ENCODE assay signal across 9 cellular contexts in the genomic region with DNA sequence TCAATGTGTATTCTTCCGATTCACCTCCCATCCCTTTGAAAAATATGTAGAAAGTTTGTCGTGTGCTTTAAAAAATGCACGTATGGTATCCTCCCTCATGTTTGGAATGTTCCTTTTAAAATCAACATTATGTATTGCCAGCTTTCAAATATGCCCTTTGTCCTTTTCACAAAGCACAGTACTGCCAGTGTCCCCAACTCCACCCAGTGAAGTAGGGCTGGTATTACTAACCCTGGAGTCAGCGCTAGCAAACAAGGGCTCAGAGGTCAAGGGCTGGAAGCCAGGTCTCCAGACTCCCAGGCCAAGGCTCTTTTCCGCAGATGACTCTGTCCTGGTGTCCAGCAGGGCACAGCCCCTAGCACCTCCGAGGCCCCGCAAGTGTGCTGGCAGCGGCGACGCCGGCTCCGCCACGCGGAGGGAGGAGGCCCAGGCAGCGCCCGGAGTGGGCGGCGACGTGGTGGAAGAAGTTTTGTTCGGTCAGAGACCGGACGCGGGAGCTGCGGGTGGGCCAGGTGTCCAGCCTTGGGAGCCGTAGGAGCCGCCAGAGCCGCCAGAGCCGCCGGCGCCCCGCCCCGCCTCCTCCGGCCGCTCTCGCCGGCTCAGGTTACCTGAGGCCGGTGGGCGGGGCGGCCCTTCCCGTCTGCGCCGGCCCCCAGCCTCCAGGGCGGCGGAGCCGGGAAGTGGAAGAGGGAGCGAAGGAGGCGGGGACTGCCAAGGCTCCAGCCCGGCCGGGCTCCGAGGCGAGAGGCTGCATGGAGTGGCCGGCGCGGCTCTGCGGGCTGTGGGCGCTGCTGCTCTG. TPM values are rescaled to one million over a fixed set of nuclear protein-coding genes. Genes with fewer than 3 reads are reported as not detected.
A peak's percentile ranks its signal among the peaks of the same experiment; 100 is the strongest.
DNase-seq lines count a peak whose midpoint lies in the region; ATAC-seq, FAIRE-seq and TF ChIP-seq lines count a peak whose summit lies in the region.
"Had no signal": no experiment of that assay in that cellular context is flagged by ENCODE, and none has a peak within 500 bp of the region (broad histone marks: within the 10 kb centered on the region; RNA-seq: fewer than 3 reads in every experiment).

A gene (plus strand): TSS at position 720 of the 799 bp plus-strand sequence. CDS start 33 bp downstream, at position 753.

- peak within 1 kb of the TSS; percentile 53 to 89 for H3K27ac ChIP-seq in aorta (ENCODE audit: low read depth in 1 of 2, low read length in 2 of 2)

- H3K27ac Mint-ChIP-seq in natural killer cell treated with Interleukin-12 subunit alpha and Interleukin-12 subunit beta and Interleukin-15 and Interleukin-18, amount 100 ng/mL, for 72 hours: no peak within 1 kb of the TSS

- FAIRE-seq in GM12892 (lab: Jason Lieb, UNC): no peak
- FAIRE-seq: GM18507 had no signal

- H3K36me3 Mint-ChIP-seq in natural killer cell treated with Interleukin-12 subunit alpha and Interleukin-12 subunit beta and Interleukin-15 and Interleukin-18, amount 100 ng/mL, for 72 hours: no peaks in the 10 kb centered on the region

- no peaks in the 10 kb centered on the region for H3K9me3 ChIP-seq in aorta (ENCODE audit: control insufficient read depth, low read length)

- 2 to 37% methylated on average over 45 to 56 of the region's 56 CpGs for WGBS in aorta, 2 donors

- H3K9me3 Mint-ChIP-seq in natural killer cell treated with Interleukin-12 subunit alpha and Interleukin-12 subunit beta and Interleukin-15 and Interleukin-18, amount 100 ng/mL, for 72 hours: no peaks in the 10 kb centered on the region

- peaks cover 0 to 2% of the 10 kb centered on the region in 2 donors for H3K4me1 ChIP-seq in aorta (ENCODE audit: control insufficient read depth in 1 of 2, insufficient read depth in 2 of 2, low read length in 2 of 2)

- peak within 1 kb of the TSS; percentile 48 for H3K4me3 Mint-ChIP-seq in natural killer cell treated with Interleukin-12 subunit alpha and Interleukin-12 subunit beta and Interleukin-15 and Interleukin-18, amount 100 ng/mL, for 72 hours

- H3K36me3 ChIP-seq in aorta (ENCODE audit: control insufficient read depth in 1 of 2, insufficient read depth in 2 of 2, low read length in 1 of 2): no peaks in the 10 kb centered on the region

- H3K27me3 ChIP-seq in aorta (ENCODE audit: control insufficient read depth in 1 of 2, insufficient read depth in 2 of 2, low read length in 1 of 2): no peaks in the 10 kb centered on the region

- intact Hi-C loops in aorta (cut with DNase I): no loop called here

- H3K4me1 Mint-ChIP-seq in natural killer cell treated with Interleukin-12 subunit alpha and Interleukin-12 subunit beta and Interleukin-15 and Interleukin-18, amount 100 ng/mL, for 72 hours (ENCODE audit: low read depth in 2 of 2): peaks cover 5 to 9% of the 10 kb centered on the region in 2 donors

- TF ChIP-seq POLR2A in GM12892 (IDR thresholded peaks at IDR 0.05; ENCODE audit: low read depth, low read length): no peak

- peak; percentile 62 for ATAC-seq in HG03280 (IDR thresholded peaks at IDR 0.05; ENCODE audit: unreplicated experiment)
- peak; percentile 36 to 70 for ATAC-seq in natural killer cell treated with Interleukin-12 subunit alpha and Interleukin-12 subunit beta and Interleukin-15 and Interleukin-18, amount 100 ng/mL, for 72 hours
- ATAC-seq in aorta (ENCODE audit: low FRiP score): peak; percentile 92

- peak; percentile 56 for DNase-seq in A172 (ENCODE audit: low spot score)
- DNase-seq in GM12892 (ENCODE audit: insufficient read length): peak; percentile 23
- DNase-seq in NCI-H524 treated with DMSO at 0.1 percent for 48 hours (lab: John Stamatoyannopoulos, UW): peak; percentile 12
- DNase-seq in activated naive CD4-positive, alpha-beta T cell treated with Interleukin-2 at 50 U/mL for 16 hours: peak; percentile 12
- peak; percentile 55 for DNase-seq in fibroblast of the conjunctiva (ENCODE audit: low read depth)
- peak; percentile 60 for DNase-seq in natural killer cell treated with Interleukin-12 subunit alpha and Interleukin-12 subunit beta and Interleukin-15 and Interleukin-18, amount 100 ng/mL, for 72 hours (ENCODE audit: low spot score)
- peak; percentile 87 to 90 for DNase-seq in aorta

- peak within 1 kb of the TSS; percentile 46 to 50 for H3K4me3 ChIP-seq in aorta (ENCODE audit: low read length in 2 of 2)

- H3K27me3 Mint-ChIP-seq in natural killer cell treated with Interleukin-12 subunit alpha and Interleukin-12 subunit beta and Interleukin-15 and Interleukin-18, amount 100 ng/mL, for 72 hours: peaks cover 26 to 28% of the 10 kb centered on the region in 2 donors

RNA-seq across cellular contexts. Expression of the gene that starts here (rescaled TPM):
- 38.9 and 41.9 TPM in 2 replicates for total RNA-seq in A172 (2014; rRNA removed; shearing (Covaris generic))
- polyA plus RNA-seq in GM12892 (2012; ENCODE audit: missing spikeins): 1.2 TPM
- under 1 TPM; 0.11 to 0.19 TPM for total RNA-seq in natural killer cell treated with Interleukin-12 subunit alpha and Interleukin-12 subunit beta and Interleukin-15 and Interleukin-18, amount 100 ng/mL, for 72 hours
- total RNA-seq in aorta: 10 to 100 TPM; 90.1 to 92.5 TPM
- polyA plus RNA-seq in aorta: 10 to 100 TPM; 45.8 to 57.7 TPM

Comparison
In these comparisons a context has a peak if more than half of its experiments do, and no peak if none do; other contexts are left out.
1. Peak in every context shown above with its lines: DNase-seq, ATAC-seq, H3K4me3 ChIP-seq and H3K27ac ChIP-seq.
2. RNA of the gene that starts here (total RNA-seq): 90.1 to 92.5 TPM in aorta and 38.9 to 41.9 TPM in A172; 0.11 to 0.19 TPM in natural killer cell treated with Interleukin-12 subunit alpha and Interleukin-12 subunit beta and Interleukin-15 and Interleukin-18, amount 100 ng/mL, for 72 hours; every median in the first group is over 10 times any median in the second.
3. Peak in DNase-seq and ATAC-seq in natural killer cell treated with Interleukin-12 subunit alpha and Interleukin-12 subunit beta and Interleukin-15 and Interleukin-18, amount 100 ng/mL, for 72 hours; RNA of the gene not detected or under 1 TPM.
4. DNase-seq: peak in every context shown above with its lines; median percentile 88 in aorta; 60 in natural killer cell treated with Interleukin-12 subunit alpha and Interleukin-12 subunit beta and Interleukin-15 and Interleukin-18, amount 100 ng/mL, for 72 hours; 56 in A172; 55 in fibroblast of the conjunctiva; 23 in GM12892; 12 in NCI-H524 treated with DMSO at 0.1 percent for 48 hours; 12 in activated naive CD4-positive, alpha-beta T cell treated with Interleukin-2 at 50 U/mL for 16 hours.